ENCODE assay signal across 26 cellular contexts in genomic region chr3:60434945-60435344, GRCh38.
"Had no signal": no experiment of that assay in that cellular context is flagged by ENCODE, and none has a peak within 500 bp of the region (broad histone marks: within the 10 kb centered on the region; RNA-seq: fewer than 3 reads in every experiment).

No MANE protein-coding gene starts in this region.

- H3K36me3 Mint-ChIP-seq: activated naive CD4-positive, alpha-beta T cell treated with anti-CD3 and anti-CD28 coated beads, Interleukin-2, amount 10 ng/mL, durations not matched to agents 7 days and 5 days; activated naive CD8-positive, alpha-beta T cell treated with anti-CD3 and anti-CD28 coated beads for 36 hours; T-cell had no signal

- H3K4me1 ChIP-seq: breast epithelium had no signal

- H3K36me3 ChIP-seq: breast epithelium had no signal

- H3K27me3 Mint-ChIP-seq: activated CD4-positive, alpha-beta T cell treated with anti-CD3 and anti-CD28 coated beads for 36 hours; activated CD8-positive, alpha-beta T cell treated with anti-CD3 and anti-CD28 coated beads for 36 hours; activated naive CD4-positive, alpha-beta T cell treated with anti-CD3 and anti-CD28 coated beads, Interleukin-2, amount 10 ng/mL, durations not matched to agents 7 days and 5 days; activated naive CD8-positive, alpha-beta T cell treated with anti-CD3 and anti-CD28 coated beads for 36 hours; T-cell had no signal

- H3K4me3 ChIP-seq: breast epithelium, SK-N-MC had no signal

- H3K27ac Mint-ChIP-seq: activated CD4-positive, alpha-beta T cell treated with anti-CD3 and anti-CD28 coated beads for 36 hours; activated CD8-positive, alpha-beta T cell treated with anti-CD3 and anti-CD28 coated beads for 36 hours; activated naive CD4-positive, alpha-beta T cell treated with anti-CD3 and anti-CD28 coated beads, Interleukin-2, amount 10 ng/mL, durations not matched to agents 7 days and 5 days; activated naive CD8-positive, alpha-beta T cell treated with anti-CD3 and anti-CD28 coated beads for 36 hours; activated T-cell treated with anti-CD3 and anti-CD28 coated beads, Interleukin-2, amount 50 U/mL, for 72 hours; activated T-helper 2 cell treated with anti-CD3 and anti-CD28 coated beads, Interferon-gamma antibody, Interleukin-2, Interleukin-4, amounts not matched to agents 10 μg/mL and 5 μg/mL and 100 μg/mL, durations not matched to agents 14 hours and 24 hours and 36 hours; T-cell had no signal

- H3K9me3 Mint-ChIP-seq: activated CD8-positive, alpha-beta T cell treated with anti-CD3 and anti-CD28 coated beads for 36 hours; activated naive CD4-positive, alpha-beta T cell treated with anti-CD3 and anti-CD28 coated beads, Interleukin-2, amount 10 ng/mL, durations not matched to agents 7 days and 5 days; activated naive CD8-positive, alpha-beta T cell treated with anti-CD3 and anti-CD28 coated beads for 36 hours; activated T-helper 2 cell treated with anti-CD3 and anti-CD28 coated beads, Interferon-gamma antibody, Interleukin-2, Interleukin-4, amounts not matched to agents 10 μg/mL and 5 μg/mL and 100 μg/mL, durations not matched to agents 14 hours and 24 hours and 36 hours had no signal

- H3K27me3 ChIP-seq: breast epithelium had no signal

- DNase-seq: activated CD4-positive, alpha-beta T cell treated with anti-CD3 and anti-CD28 coated beads for 36 hours; activated CD4-positive, alpha-beta T cell treated with anti-CD3 and anti-CD28 coated beads, Interleukin-2, amount 50 U/mL, for 1 hour; activated CD8-positive, alpha-beta memory T cell treated with anti-CD3 and anti-CD28 coated beads, Interleukin-2, amount 50 U/mL, for 4 hours; activated CD8-positive, alpha-beta T cell treated with anti-CD3 and anti-CD28 coated beads for 36 hours; activated gamma-delta T cell treated with Interleukin-2 at 50 U/mL for 16 hours; activated naive CD4-positive, alpha-beta T cell treated with anti-CD3 and anti-CD28 coated beads, Interleukin-2, amount 10 ng/mL, durations not matched to agents 7 days and 5 days; activated naive CD8-positive, alpha-beta T cell treated with anti-CD3 and anti-CD28 coated beads for 36 hours; activated T-cell treated with anti-CD3 and anti-CD28 coated beads, Interleukin-2, amount 50 U/mL, for 72 hours; caudate nucleus; KG1; NCI-H1092; NCI-H1417; NCI-H1930; NCI-H2171; NCI-H2227 treated with DMSO at 0.1 percent for 48 hours; NCI-H526; NK-92 treated with Interleukin-12 subunit alpha and Interleukin-12 subunit beta, amount 100 ng/mL, for 24 hours; OCI-M1; RPMI8226; T-cell had no signal

- ATAC-seq: activated CD4-positive, alpha-beta T cell treated with anti-CD3 and anti-CD28 coated beads for 36 hours; activated CD8-positive, alpha-beta T cell treated with anti-CD3 and anti-CD28 coated beads for 36 hours; activated T-cell treated with anti-CD3 and anti-CD28 coated beads, Interleukin-2, amount 50 U/mL, for 72 hours; Panc1; Right ventricle myocardium inferior; T-cell had no signal

- H3K27ac ChIP-seq: breast epithelium, SK-N-MC, VCaP had no signal

- H3K4me3 Mint-ChIP-seq: activated CD4-positive, alpha-beta T cell treated with anti-CD3 and anti-CD28 coated beads for 36 hours; activated CD8-positive, alpha-beta T cell treated with anti-CD3 and anti-CD28 coated beads for 36 hours; activated naive CD4-positive, alpha-beta T cell treated with anti-CD3 and anti-CD28 coated beads, Interleukin-2, amount 10 ng/mL, durations not matched to agents 7 days and 5 days; activated naive CD8-positive, alpha-beta T cell treated with anti-CD3 and anti-CD28 coated beads for 36 hours; activated T-cell treated with anti-CD3 and anti-CD28 coated beads, Interleukin-2, amount 50 U/mL, for 72 hours; T-cell had no signal

- H3K9me3 ChIP-seq: breast epithelium had no signal
